Comparison of ENCODE assay signal across 6 cellular contexts in the genomic region with DNA sequence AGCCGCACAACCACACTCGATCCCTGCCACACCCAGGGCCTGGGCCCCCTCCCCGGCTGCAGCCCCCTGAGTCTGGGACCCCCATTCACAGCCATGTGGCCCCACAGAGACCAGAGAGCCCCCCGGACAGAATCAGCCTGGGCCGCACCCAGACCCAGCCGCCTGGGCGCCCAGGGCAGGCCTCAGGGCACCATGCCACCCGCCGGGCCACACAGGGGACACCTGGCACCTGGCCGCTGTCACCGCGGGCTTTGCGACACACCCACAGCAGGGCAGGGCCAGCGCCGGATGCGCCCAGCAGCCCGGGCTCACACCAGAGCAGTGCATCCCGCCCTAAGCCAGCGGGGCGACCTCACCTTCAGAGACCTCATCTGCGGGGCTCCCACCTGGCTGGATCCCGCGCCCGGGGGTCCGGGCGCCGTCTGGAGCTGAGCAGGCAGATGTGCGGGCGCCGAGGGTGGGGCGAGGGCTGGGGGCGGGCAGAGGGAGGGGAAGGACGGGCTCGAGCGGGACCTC. TPM values are rescaled to one million over a fixed set of nuclear protein-coding genes. Genes with fewer than 3 reads are reported as not detected.
DNase-seq lines count a peak whose midpoint lies in the region; ATAC-seq, FAIRE-seq and TF ChIP-seq lines count a peak whose summit lies in the region.

No MANE protein-coding gene starts in this region.

- H3K9me3 ChIP-seq in GM12878 (replicated peaks; ENCODE audit: control insufficient read depth, insufficient read depth, low read length): no peaks in the 10 kb centered on the region
- H3K9me3 ChIP-seq in pancreas: no peaks in the 10 kb centered on the region

- H3K27ac ChIP-seq in GM12878 (ENCODE audit: control insufficient read depth, insufficient read depth): no peak overlapping the region
- H3K27ac ChIP-seq in pancreas: no peak overlapping the region

- no peak for FAIRE-seq in GM12878 (lab: Jason Lieb, UNC)
- no peak for FAIRE-seq in pancreas (lab: Jason Lieb, UNC)

- H4K20me1 ChIP-seq in GM12878 (ENCODE audit: control insufficient read depth, insufficient read depth): no peaks in the 10 kb centered on the region

- 0 out of 2 replicates have a peak overlapping the region, but pooled peaks have one; percentile 17 for H2AFZ ChIP-seq in GM12878 (ENCODE audit: control insufficient read depth, low read depth, low read length)

- peak overlapping the region; percentile 38; the same call in 1 of the 2 replicates for H3K4me2 ChIP-seq in GM12878 (ENCODE audit: control insufficient read depth, insufficient read depth)

- no peak for TF ChIP-seq EP300 in GM12878 (IDR thresholded peaks at IDR 0.05; ENCODE audit: borderline replicate concordance in 1 of 2, control insufficient read depth in 1 of 2, low read depth in 2 of 2, low read length in 2 of 2)

- no peak for TF ChIP-seq RAD21 in GM12878 (IDR thresholded peaks at IDR 0.05; ENCODE audit: insufficient read depth, low read depth, low read length)

- no peak overlapping the region for H3K9ac ChIP-seq in GM12878 (ENCODE audit: control insufficient read depth, insufficient read depth, low read length)

- H3K4me1 ChIP-seq in GM12878 (ENCODE audit: control insufficient read depth, insufficient read depth, low read length) (peaks cover 12% of the 10 kb centered on the region), pancreas (peaks cover 0 to 12% (median 0%) of the 10 kb centered on the region in 3 donors)

- peaks cover 5% of the 10 kb centered on the region for H3K4me1 Mint-ChIP-seq in activated T-helper 1 cell treated with anti-CD3 and anti-CD28 coated beads, Interleukin-12 subunit alpha, Interleukin-12 subunit beta, Interleukin-2, Interleukin-4 antibody, amounts not matched to agents 30 ng/mL and 10 ng/mL and 1 ng/mL, durations not matched to agents 14 hours and 24 hours and 36 hours (ENCODE audit: low read depth)

- WGBS in GM12878 (ENCODE audit: insufficient coverage, insufficient replicate concordance, low lambda C conversion rate, missing lambda C conversion rate): 8% methylated on average over 27 of the region's 35 CpGs
- WGBS in pancreas, 2 donors: 7% methylated on average over 27 to 35 of the region's 35 CpGs

- H3K4me3 Mint-ChIP-seq in activated T-helper 1 cell treated with anti-CD3 and anti-CD28 coated beads, Interleukin-12 subunit alpha, Interleukin-12 subunit beta, Interleukin-2, Interleukin-4 antibody, amounts not matched to agents 30 ng/mL and 10 ng/mL and 1 ng/mL, durations not matched to agents 14 hours and 24 hours and 36 hours: no peak overlapping the region

- H3K27me3 ChIP-seq in GM12878 (replicated peaks in 1 of 2; ENCODE audit: control insufficient read depth in 2 of 2, insufficient read depth in 2 of 2, low read length in 1 of 2) (no peaks in the 10 kb centered on the region), pancreas (no peaks in the 10 kb centered on the region)

- no TSS peak for BruUV-seq in GM12878 (replicated peaks; lab: Mats Ljungman, UMichigan)

- peak; percentile 57 for ATAC-seq in GM12878
- peak; percentile 79 to 88 (median 84) for ATAC-seq in pancreas
- no peak for ATAC-seq in GM19351 (IDR thresholded peaks at IDR 0.05; ENCODE audit: unreplicated experiment)

- TF ChIP-seq POLR2A in GM12878 (IDR thresholded peaks at IDR 0.05; ENCODE audit: low read depth, low read length): no peak

- H3K9me3 Mint-ChIP-seq in activated T-helper 1 cell treated with anti-CD3 and anti-CD28 coated beads, Interleukin-12 subunit alpha, Interleukin-12 subunit beta, Interleukin-2, Interleukin-4 antibody, amounts not matched to agents 30 ng/mL and 10 ng/mL and 1 ng/mL, durations not matched to agents 14 hours and 24 hours and 36 hours: no peaks in the 10 kb centered on the region

- H3K27me3 Mint-ChIP-seq in activated T-helper 1 cell treated with anti-CD3 and anti-CD28 coated beads, Interleukin-12 subunit alpha, Interleukin-12 subunit beta, Interleukin-2, Interleukin-4 antibody, amounts not matched to agents 30 ng/mL and 10 ng/mL and 1 ng/mL, durations not matched to agents 14 hours and 24 hours and 36 hours (ENCODE audit: insufficient read depth): peaks cover 2% of the 10 kb centered on the region

- RAD21 ChIA-PET in GM12878 (lab: Charles Lee; ENCODE audit: unreplicated experiment): no interaction called here

- no peak overlapping the region for H3K27ac Mint-ChIP-seq in activated T-helper 1 cell treated with anti-CD3 and anti-CD28 coated beads, Interleukin-12 subunit alpha, Interleukin-12 subunit beta, Interleukin-2, Interleukin-4 antibody, amounts not matched to agents 30 ng/mL and 10 ng/mL and 1 ng/mL, durations not matched to agents 14 hours and 24 hours and 36 hours

- POLR2A ChIA-PET in GM12878 (lab: Charles Lee): no interaction called here

- SMC1A ChIA-PET in GM12878 (lab: Charles Lee; ENCODE audit: uncharacterized antibody, unreplicated experiment): no interaction called here

- H3K4me3 ChIP-seq in LNCaP clone FGC (ENCODE audit: low read depth, low read length) (peak overlapping the region; percentile 36), GM12878 (no peak overlapping the region), pancreas (peak overlapping the region in 2 of 4 donors; percentile 18 to 43)

- H3K79me2 ChIP-seq in GM12878 (ENCODE audit: control insufficient read depth, insufficient read depth, low read length): no peaks in the 10 kb centered on the region

- in situ Hi-C loops in GM12878 (cut with MboI): no loop called here

- TF ChIP-seq CTCF in LNCaP clone FGC (IDR thresholded peaks at IDR 0.05; ENCODE audit: control insufficient read depth, extremely low read depth, insufficient read depth) (no peak), GM12878 (IDR thresholded peaks at IDR 0.05 in 2 of 3, conservative IDR thresholded peaks at IDR 0.05 in 1 of 3; ENCODE audit: control insufficient read depth in 2 of 3, extremely low read depth in 1 of 3, insufficient read depth in 1 of 3, low read depth in 3 of 3, low read length in 3 of 3) (no peak), pancreas (IDR thresholded peaks at IDR 0.05) (no peak)

- H3K36me3 Mint-ChIP-seq in activated T-helper 1 cell treated with anti-CD3 and anti-CD28 coated beads, Interleukin-12 subunit alpha, Interleukin-12 subunit beta, Interleukin-2, Interleukin-4 antibody, amounts not matched to agents 30 ng/mL and 10 ng/mL and 1 ng/mL, durations not matched to agents 14 hours and 24 hours and 36 hours (ENCODE audit: low read depth): peaks cover 2% of the 10 kb centered on the region

- intact Hi-C loops in GM12878 (cut with micrococcal nuclease; ENCODE audit: unreplicated experiment): loop anchor here (5.0 kb wide), 1 partner anchor 34 kb away; the partner anchor contains the start of gene HMG20B
- intact Hi-C loops in pancreas (cut with DNase I): no loop called here
- intact Hi-C loops in activated T-helper 1 cell treated with anti-CD3 and anti-CD28 coated beads, Interleukin-12 subunit alpha, Interleukin-12 subunit beta, Interleukin-2, Interleukin-4 antibody, amounts not matched to agents 30 ng/mL and 10 ng/mL and 1 ng/mL, durations not matched to agents 14 hours and 24 hours and 36 hours (cut with micrococcal nuclease): no loop called here

- CTCF ChIA-PET in GM12878 (lab: Yijun Ruan, JAX): no interaction called here

- H3K36me3 ChIP-seq in GM12878 (ENCODE audit: control insufficient read depth in 2 of 2, insufficient read depth in 2 of 2, low read length in 1 of 2) (peaks cover 0 to 4% of the 10 kb centered on the region in 2 experiments; a peak in 2 of 4 replicates), pancreas (peaks cover 0 to 2% (median 0%) of the 10 kb centered on the region in 3 donors)

- DNase-seq in LNCaP clone FGC (ENCODE audit: low read depth) (no peak), GM12878 (ENCODE audit: low read depth, low spot score) (no peak), pancreas (peak; percentile 41 to 89 (median 68)), NCI-H1694 treated with DMSO at 0.1 percent for 48 hours (lab: John Stamatoyannopoulos, UW) (no peak)
- no peak for DNase-seq in activated T-helper 1 cell treated with anti-CD3 and anti-CD28 coated beads, Interleukin-12 subunit alpha, Interleukin-12 subunit beta, Interleukin-2, Interleukin-4 antibody, amounts not matched to agents 30 ng/mL and 10 ng/mL and 1 ng/mL, durations not matched to agents 14 hours and 24 hours and 36 hours (ENCODE audit: low spot score)

RNA-seq across cellular contexts. Expression of gene TBXA2R, which starts 0.4 kb away (rescaled TPM):
- total RNA-seq in GM12878 (2013; cell fraction: nucleolus; rRNA removed): 0.34 and 1.2 TPM in 2 replicates
- not detected in 2 replicates for total RNA-seq in GM12878 (2014; rRNA removed)
- not detected in 2 replicates for total RNA-seq in GM12878 (2014; rRNA removed; fragmentation: Illumina TruSeq; extraction: Trizol)
- total RNA-seq in GM12878 (2021): not detected in 2 replicates
- not detected for polyA plus RNA-seq in GM12878 (2011; ENCODE audit: low read depth)
- 0.03 TPM in 1 of 2 replicates, not detected in the other for polyA plus RNA-seq in GM12878 (2011; rRNA removed)
- polyA plus RNA-seq in GM12878 (2011; cell fraction: cytosol; rRNA removed): 0.05 and 0.06 TPM in 2 replicates
- polyA plus RNA-seq in GM12878 (2011; cell fraction: nucleus; rRNA removed): 0.12 and 0.13 TPM in 2 replicates
- polyA plus RNA-seq in GM12878 (2012): 0.10 and 0.14 TPM in 2 replicates
- 0.03 TPM in 1 of 2 replicates, not detected in the other for polyA plus RNA-seq in GM12878 (2014; fragmentation: Illumina TruSeq; extraction: Trizol)
- polyA plus RNA-seq in GM12878 (2014; fragmentation: Nextera tagmentation; extraction: Ambion mirVana): not detected
- 0.10 TPM in 1 of 2 replicates, not detected in the other for polyA plus RNA-seq in GM12878 (2014; rRNA removed)
- not detected for polyA plus RNA-seq in GM12878 (2016; fragmentation: Nextera tagmentation; extraction: Ambion mirVana)
- not detected in 2 replicates for polyA minus RNA-seq in GM12878 (2011; rRNA and poly(A)+ RNA removed)
- not detected in 2 replicates for polyA minus RNA-seq in GM12878 (2011; cell fraction: cytosol; rRNA and poly(A)+ RNA removed)
- polyA minus RNA-seq in GM12878 (2011; cell fraction: nucleus; rRNA and poly(A)+ RNA removed): not detected in 2 replicates
- total RNA-seq in pancreas: 1 to 10 TPM in 2 of 6 donors, under 1 TPM in 4; 0.42 to 1.2 (median 0.50) TPM
- 1 to 10 TPM in 1 of 2 donors, under 1 TPM in 1; 0.95 to 1.5 TPM for polyA plus RNA-seq in pancreas
- 0.47 and 1.0 TPM in 2 replicates for total RNA-seq in activated T-helper 1 cell treated with anti-CD3 and anti-CD28 coated beads, Interleukin-12 subunit alpha, Interleukin-12 subunit beta, Interleukin-2, Interleukin-4 antibody, amounts not matched to agents 30 ng/mL and 10 ng/mL and 1 ng/mL, durations not matched to agents 14 hours and 24 hours and 36 hours

RNA-seq across cellular contexts. Expression of gene CACTIN, which starts 20.4 kb away (rescaled TPM):
- total RNA-seq in GM12878 (2013; cell fraction: nucleolus; rRNA removed): 20.6 and 28.4 TPM in 2 replicates
- total RNA-seq in GM12878 (2014; rRNA removed): 26.4 and 29.5 TPM in 2 replicates
- total RNA-seq in GM12878 (2014; rRNA removed; fragmentation: Illumina TruSeq; extraction: Trizol): 9.3 and 12.5 TPM in 2 replicates
- total RNA-seq in GM12878 (2021): 28.9 and 31.4 TPM in 2 replicates
- 7.6 TPM for polyA plus RNA-seq in GM12878 (2011; ENCODE audit: low read depth)
- 5.3 and 12.6 TPM in 2 replicates for polyA plus RNA-seq in GM12878 (2011; rRNA removed)
- polyA plus RNA-seq in GM12878 (2011; cell fraction: cytosol; rRNA removed): 15.0 and 22.8 TPM in 2 replicates
- polyA plus RNA-seq in GM12878 (2011; cell fraction: nucleus; rRNA removed): 43.1 and 62.5 TPM in 2 replicates
- polyA plus RNA-seq in GM12878 (2012): 13.5 and 14.9 TPM in 2 replicates
- 1.9 and 4.7 TPM in 2 replicates for polyA plus RNA-seq in GM12878 (2014; fragmentation: Illumina TruSeq; extraction: Trizol)
- polyA plus RNA-seq in GM12878 (2014; fragmentation: Nextera tagmentation; extraction: Ambion mirVana): 1 to 10 TPM in 1 of 2 experiments, under 1 TPM in 1; 0.40 to 1.4 TPM
- polyA plus RNA-seq in GM12878 (2014; rRNA removed): 25.8 and 32.6 TPM in 2 replicates
- 10 to 100 TPM; 11.7 to 14.6 TPM for polyA plus RNA-seq in GM12878 (2016; fragmentation: Nextera tagmentation; extraction: Ambion mirVana)
- polyA minus RNA-seq in GM12878 (2011; rRNA and poly(A)+ RNA removed): 6.9 and 11.5 TPM in 2 replicates
- polyA minus RNA-seq in GM12878 (2011; cell fraction: cytosol; rRNA and poly(A)+ RNA removed): 4.9 and 7.6 TPM in 2 replicates
- polyA minus RNA-seq in GM12878 (2011; cell fraction: nucleus; rRNA and poly(A)+ RNA removed): 5.2 and 10.4 TPM in 2 replicates
- 10 to 100 TPM in 3 of 6 donors, 1 to 10 TPM in 3; 6.8 to 14.6 (median 10.4) TPM for total RNA-seq in pancreas
- polyA plus RNA-seq in pancreas: 10 to 100 TPM; 17.4 to 27.2 TPM
- total RNA-seq in activated T-helper 1 cell treated with anti-CD3 and anti-CD28 coated beads, Interleukin-12 subunit alpha, Interleukin-12 subunit beta, Interleukin-2, Interleukin-4 antibody, amounts not matched to agents 30 ng/mL and 10 ng/mL and 1 ng/mL, durations not matched to agents 14 hours and 24 hours and 36 hours: 37.2 and 40.8 TPM in 2 replicates

RNA-seq across cellular contexts. Expression of gene GIPC3, which starts 21.0 kb away (rescaled TPM):
- total RNA-seq in GM12878 (2013; cell fraction: nucleolus; rRNA removed): not detected in 2 replicates
- total RNA-seq in GM12878 (2014; rRNA removed) (not detected in 2 replicates), GM12878 (2014; rRNA removed; fragmentation: Illumina TruSeq; extraction: Trizol) (not detected in 2 replicates), GM12878 (2021) (not detected in 2 replicates), pancreas (under 1 TPM; 0.17 to 0.34 (median 0.28) TPM)
- 0.07 TPM for polyA plus RNA-seq in GM12878 (2011; ENCODE audit: low read depth)
- polyA plus RNA-seq in GM12878 (2011; rRNA removed) (not detected in 2 replicates), GM12878 (2014; fragmentation: Illumina TruSeq; extraction: Trizol) (not detected in 2 replicates), GM12878 (2014; fragmentation: Nextera tagmentation; extraction: Ambion mirVana) (not detected), GM12878 (2014; rRNA removed) (not detected in 2 replicates), GM12878 (2016; fragmentation: Nextera tagmentation; extraction: Ambion mirVana) (not detected), pancreas (under 1 TPM; 0.72 to 0.92 TPM)
- not detected in 2 replicates for polyA plus RNA-seq in GM12878 (2011; cell fraction: cytosol; rRNA removed)
- not detected in 2 replicates for polyA plus RNA-seq in GM12878 (2011; cell fraction: nucleus; rRNA removed)
- 0.08 and 0.13 TPM in 2 replicates for polyA plus RNA-seq in GM12878 (2012)
- not detected in 2 replicates for polyA minus RNA-seq in GM12878 (2011; rRNA and poly(A)+ RNA removed)
- not detected in 2 replicates for polyA minus RNA-seq in GM12878 (2011; cell fraction: cytosol; rRNA and poly(A)+ RNA removed)
- not detected in 2 replicates for polyA minus RNA-seq in GM12878 (2011; cell fraction: nucleus; rRNA and poly(A)+ RNA removed)
- 0.31 and 0.39 TPM in 2 replicates for total RNA-seq in activated T-helper 1 cell treated with anti-CD3 and anti-CD28 coated beads, Interleukin-12 subunit alpha, Interleukin-12 subunit beta, Interleukin-2, Interleukin-4 antibody, amounts not matched to agents 30 ng/mL and 10 ng/mL and 1 ng/mL, durations not matched to agents 14 hours and 24 hours and 36 hours

RNA-seq across cellular contexts. Expression of gene HMG20B, which starts 33.5 kb away (rescaled TPM):
- 16.4 and 20.5 TPM in 2 replicates for total RNA-seq in GM12878 (2013; cell fraction: nucleolus; rRNA removed)
- total RNA-seq in GM12878 (2014; rRNA removed) (62.9 and 68.5 TPM in 2 replicates), GM12878 (2014; rRNA removed; fragmentation: Illumina TruSeq; extraction: Trizol) (21.8 and 22.5 TPM in 2 replicates), GM12878 (2021) (80.9 and 86.4 TPM in 2 replicates), pancreas (10 to 100 TPM; 26.3 to 45.7 (median 30.6) TPM)
- polyA plus RNA-seq in GM12878 (2011; ENCODE audit: low read depth): 20.6 TPM
- polyA plus RNA-seq in GM12878 (2011; rRNA removed) (22.7 and 30.4 TPM in 2 replicates), GM12878 (2014; fragmentation: Illumina TruSeq; extraction: Trizol) (7.8 and 12.9 TPM in 2 replicates), GM12878 (2014; fragmentation: Nextera tagmentation; extraction: Ambion mirVana) (1 to 10 TPM in 1 of 2 experiments, under 1 TPM in 1; 0.37 to 1.8 TPM), GM12878 (2014; rRNA removed) (92.7 and 104 TPM in 2 replicates), GM12878 (2016; fragmentation: Nextera tagmentation; extraction: Ambion mirVana) (10 to 100 TPM; 63.6 to 69.1 TPM), pancreas (100 to 1,000 TPM in 1 of 2 donors, 10 to 100 TPM in 1; 84.0 to 102 TPM)
- polyA plus RNA-seq in GM12878 (2011; cell fraction: cytosol; rRNA removed): 33.5 and 57.7 TPM in 2 replicates
- polyA plus RNA-seq in GM12878 (2011; cell fraction: nucleus; rRNA removed): 106 and 137 TPM in 2 replicates
- 52.1 and 53.5 TPM in 2 replicates for polyA plus RNA-seq in GM12878 (2012)
- 4.9 and 10.6 TPM in 2 replicates for polyA minus RNA-seq in GM12878 (2011; rRNA and poly(A)+ RNA removed)
- 21.8 and 28.1 TPM in 2 replicates for polyA minus RNA-seq in GM12878 (2011; cell fraction: cytosol; rRNA and poly(A)+ RNA removed)
- 8.1 and 14.1 TPM in 2 replicates for polyA minus RNA-seq in GM12878 (2011; cell fraction: nucleus; rRNA and poly(A)+ RNA removed)
- total RNA-seq in activated T-helper 1 cell treated with anti-CD3 and anti-CD28 coated beads, Interleukin-12 subunit alpha, Interleukin-12 subunit beta, Interleukin-2, Interleukin-4 antibody, amounts not matched to agents 30 ng/mL and 10 ng/mL and 1 ng/mL, durations not matched to agents 14 hours and 24 hours and 36 hours: 56.4 and 63.0 TPM in 2 replicates

RNA-seq across cellular contexts. Expression of gene MFSD12, which starts 48.8 kb away (rescaled TPM):
- 108 and 117 TPM in 2 replicates for total RNA-seq in GM12878 (2013; cell fraction: nucleolus; rRNA removed)
- total RNA-seq in GM12878 (2014; rRNA removed) (49.1 and 50.5 TPM in 2 replicates), GM12878 (2014; rRNA removed; fragmentation: Illumina TruSeq; extraction: Trizol) (14.2 and 15.3 TPM in 2 replicates), GM12878 (2021) (56.3 and 65.9 TPM in 2 replicates), pancreas (10 to 100 TPM; 24.8 to 53.8 (median 39.2) TPM)
- polyA plus RNA-seq in GM12878 (2011; ENCODE audit: low read depth): 6.7 TPM
- polyA plus RNA-seq in GM12878 (2011; rRNA removed) (8.4 and 18.2 TPM in 2 replicates), GM12878 (2014; fragmentation: Illumina TruSeq; extraction: Trizol) (6.6 and 13.8 TPM in 2 replicates), GM12878 (2014; fragmentation: Nextera tagmentation; extraction: Ambion mirVana) (1 to 10 TPM in 1 of 2 experiments, under 1 TPM in 1; 0.58 to 1.9 TPM), GM12878 (2014; rRNA removed) (53.8 and 71.4 TPM in 2 replicates), GM12878 (2016; fragmentation: Nextera tagmentation; extraction: Ambion mirVana) (10 to 100 TPM in 1 of 2 experiments, 1 to 10 TPM in 1; 7.3 to 25.0 TPM), pancreas (10 to 100 TPM; 29.6 to 53.6 TPM)
- polyA plus RNA-seq in GM12878 (2011; cell fraction: cytosol; rRNA removed): 24.8 and 37.2 TPM in 2 replicates
- polyA plus RNA-seq in GM12878 (2011; cell fraction: nucleus; rRNA removed): 98.5 and 132 TPM in 2 replicates
- polyA plus RNA-seq in GM12878 (2012): 28.8 and 29.4 TPM in 2 replicates
- 15.9 and 23.6 TPM in 2 replicates for polyA minus RNA-seq in GM12878 (2011; rRNA and poly(A)+ RNA removed)
- polyA minus RNA-seq in GM12878 (2011; cell fraction: cytosol; rRNA and poly(A)+ RNA removed): 25.9 and 34.3 TPM in 2 replicates
- 17.0 and 35.6 TPM in 2 replicates for polyA minus RNA-seq in GM12878 (2011; cell fraction: nucleus; rRNA and poly(A)+ RNA removed)
- 126 and 136 TPM in 2 replicates for total RNA-seq in activated T-helper 1 cell treated with anti-CD3 and anti-CD28 coated beads, Interleukin-12 subunit alpha, Interleukin-12 subunit beta, Interleukin-2, Interleukin-4 antibody, amounts not matched to agents 30 ng/mL and 10 ng/mL and 1 ng/mL, durations not matched to agents 14 hours and 24 hours and 36 hours

Comparison
In these comparisons a context has a peak if more than half of its experiments do, and no peak if none do; other contexts are left out.
1. DNase-seq: peak in pancreas (6 of 6); none in LNCaP clone FGC (single experiment), GM12878 (single experiment), activated T-helper 1 cell treated with anti-CD3 and anti-CD28 coated beads, Interleukin-12 subunit alpha, Interleukin-12 subunit beta, Interleukin-2, Interleukin-4 antibody, amounts not matched to agents 30 ng/mL and 10 ng/mL and 1 ng/mL, durations not matched to agents 14 hours and 24 hours and 36 hours (single experiment) and NCI-H1694 treated with DMSO at 0.1 percent for 48 hours (single experiment).